ENCODE assay signal across 15 cellular contexts in the genomic region with DNA sequence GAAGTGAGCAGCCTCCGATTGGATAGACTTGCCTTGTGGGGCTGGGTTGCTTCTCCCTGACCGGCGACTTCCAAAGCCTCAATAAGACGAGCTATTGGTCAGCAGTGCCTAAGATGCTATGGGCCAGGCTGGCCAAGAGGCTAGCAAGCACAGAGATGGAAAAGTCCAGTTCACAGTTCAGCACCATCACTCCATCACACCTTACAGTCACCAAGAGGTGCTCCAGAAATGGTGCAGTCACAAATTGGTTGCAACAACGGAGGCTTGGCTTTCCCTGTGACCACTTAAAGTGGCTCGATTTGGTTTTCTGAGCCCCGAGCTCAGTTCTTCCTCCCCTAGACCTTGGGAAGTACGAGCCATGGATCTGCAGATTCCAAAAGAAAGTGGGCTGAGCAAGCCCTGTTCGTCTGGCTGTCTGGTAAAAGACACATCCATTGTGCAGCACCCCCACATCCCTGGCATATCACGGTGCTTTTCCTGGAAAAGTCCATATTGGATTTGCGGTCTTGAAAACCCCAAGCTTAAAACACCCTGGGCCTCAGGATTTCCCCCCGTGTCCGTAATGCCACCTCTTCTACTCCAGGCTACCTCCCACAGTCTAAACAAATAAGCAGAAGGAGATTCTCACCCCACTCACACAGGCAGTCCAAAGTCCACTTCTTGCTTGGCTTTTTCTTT. TPM values are rescaled to one million over a fixed set of nuclear protein-coding genes. Genes with fewer than 3 reads are reported as not detected.
DNase-seq lines count a peak whose midpoint lies in the region; ATAC-seq, FAIRE-seq and TF ChIP-seq lines count a peak whose summit lies in the region.
"Had no signal": no experiment of that assay in that cellular context is flagged by ENCODE, and none has a peak within 500 bp of the region (broad histone marks: within the 10 kb centered on the region; RNA-seq: fewer than 3 reads in every experiment).

No MANE protein-coding gene starts in this region.

- H3K4me1 ChIP-seq in A549 (no peaks in the 10 kb centered on the region), mesenchymal stem cell (ENCODE audit: control insufficient read depth, insufficient read depth, low read depth, low read length) (no peaks in the 10 kb centered on the region)

- CTCF ChIA-PET in A549 (lab: Yijun Ruan, JAX) = interaction anchor here (0.8 to 3.0 kb wide), 3 partner anchors 27 to 309 kb away, joined by 3 to 8 read pairs (median 4); partner anchors contain the start of gene ITLN2
- CTCF ChIA-PET in activated CD8-positive, alpha-beta T cell treated with anti-CD3 and anti-CD28 coated beads, Interleukin-2, amount 10 ng/mL, durations not matched to agents 7 days and 5 days (lab: Charles Lee) = interaction anchor here (1.0 to 5.3 kb wide), 16 partner anchors 13 to 217 kb away, joined by 3 to 65 read pairs (median 6); no protein-coding TSS in a partner anchor

- peak overlapping the region; percentile 22 for H4K8ac ChIP-seq in mesenchymal stem cell (ENCODE audit: low read length)

- no peak overlapping the region for H2BK5ac ChIP-seq in mesenchymal stem cell (ENCODE audit: low read depth, low read length, poor library complexity, severe bottlenecking)

- no peak for DNase-seq in A549 (ENCODE audit: low read depth in 1 of 2, low spot score in 1 of 2)
- peak; percentile 23 for DNase-seq in activated CD8-positive, alpha-beta T cell treated with anti-CD3 and anti-CD28 coated beads, Interleukin-2, amount 10 ng/mL, durations not matched to agents 7 days and 5 days
- DNase-seq in mesenchymal stem cell = no peak
- DNase-seq in stimulated activated CD4-positive, alpha-beta T cell treated with anti-CD3 and anti-CD28 coated beads, Interleukin-2, amount 100 ng/mL, for 48 hours = no peak
- no peak for DNase-seq in GM13976 (ENCODE audit: low spot score)
- no peak for DNase-seq in NK-92 (lab: John Stamatoyannopoulos, UW; ENCODE audit: unreplicated experiment)
- DNase-seq: AML-193, NCI-H1092 had no signal

- no peak for TF ChIP-seq EP300 in A549 (IDR thresholded peaks at IDR 0.05)

- H3K4ac ChIP-seq in mesenchymal stem cell (ENCODE audit: low read depth in 1 of 2, low read length in 2 of 2) = no peak overlapping the region

- H3K27me3 ChIP-seq in mesenchymal stem cell (ENCODE audit: control insufficient read depth in 1 of 2, insufficient read depth in 1 of 2, low read length in 2 of 2) = peaks cover 0 to 26% of the 10 kb centered on the region in 2 experiments

- peak overlapping the region; percentile 21; the same call in 1 of the 3 replicates for H3K4me2 ChIP-seq in A549
- H3K4me2 ChIP-seq in mesenchymal stem cell (ENCODE audit: low read length, poor library complexity, severe bottlenecking) = no peak overlapping the region

- no peak overlapping the region for H2AFZ ChIP-seq in mesenchymal stem cell (ENCODE audit: low read depth, low read length)

- no peak overlapping the region for H3K23ac ChIP-seq in mesenchymal stem cell (ENCODE audit: low read length in 2 of 2)

- ATAC-seq in A549 (no peak), HG03439 (IDR thresholded peaks at IDR 0.05; ENCODE audit: unreplicated experiment) (no peak)
- ATAC-seq in activated CD8-positive, alpha-beta T cell treated with anti-CD3 and anti-CD28 coated beads, Interleukin-2, amount 10 ng/mL, durations not matched to agents 7 days and 5 days = no peak

- H3K27ac ChIP-seq in A549 (no peak overlapping the region), mesenchymal stem cell (ENCODE audit: low read length, poor library complexity, severe bottlenecking) (no peak overlapping the region)
- H3K27ac ChIP-seq: VCaP had no signal

- H3K14ac ChIP-seq in mesenchymal stem cell (ENCODE audit: low read length in 2 of 2) = no peak overlapping the region

- H3K4me3 Mint-ChIP-seq in activated CD8-positive, alpha-beta T cell treated with anti-CD3 and anti-CD28 coated beads, Interleukin-2, amount 10 ng/mL, durations not matched to agents 7 days and 5 days = peak overlapping the region; percentile 87

- TF ChIP-seq CTCF in A549 (IDR thresholded peaks at IDR 0.05) (no peak), GM12875 (IDR thresholded peaks at IDR 0.05; ENCODE audit: borderline replicate concordance, insufficient read depth, low read depth, low read length) (no peak), GM13976 (IDR thresholded peaks at IDR 0.05; ENCODE audit: borderline replicate concordance, control extremely low read depth, extremely low read depth, insufficient read depth, missing control alignments) (no peak)

- H3K18ac ChIP-seq in mesenchymal stem cell (ENCODE audit: low read depth in 1 of 2, low read length in 2 of 2) = peak overlapping the region; percentile 4 to 18

- no peak for FAIRE-seq in A549 (lab: Jason Lieb, UNC)
- FAIRE-seq: colon, keratinocyte had no signal

- H3K79me1 ChIP-seq in mesenchymal stem cell (replicated peaks; ENCODE audit: low read length, poor library complexity, severe bottlenecking) = no peaks in the 10 kb centered on the region

- H3K9me3 Mint-ChIP-seq in activated CD8-positive, alpha-beta T cell treated with anti-CD3 and anti-CD28 coated beads, Interleukin-2, amount 10 ng/mL, durations not matched to agents 7 days and 5 days (ENCODE audit: insufficient read depth) = no peaks in the 10 kb centered on the region

- 45% methylated on average over 13 of the region's 13 CpGs for WGBS in A549 (ENCODE audit: missing lambda C conversion rate)
- WGBS in mesenchymal stem cell = 95% methylated on average over 13 of the region's 13 CpGs

- H3K9me3 ChIP-seq in A549 (no peaks in the 10 kb centered on the region), mesenchymal stem cell (ENCODE audit: control insufficient read depth, low read length) (no peaks in the 10 kb centered on the region)

- no peak overlapping the region for H2BK120ac ChIP-seq in mesenchymal stem cell (ENCODE audit: low read depth, low read length)

- no peaks in the 10 kb centered on the region for H3K36me3 ChIP-seq in mesenchymal stem cell (ENCODE audit: control insufficient read depth in 1 of 2, insufficient read depth in 2 of 2, low read depth in 1 of 2, low read length in 2 of 2)

- H3K27ac Mint-ChIP-seq in activated CD8-positive, alpha-beta T cell treated with anti-CD3 and anti-CD28 coated beads, Interleukin-2, amount 10 ng/mL, durations not matched to agents 7 days and 5 days = peak overlapping the region; percentile 82

- H2BK15ac ChIP-seq in mesenchymal stem cell (ENCODE audit: low read depth, poor library complexity, severe bottlenecking) = no peak overlapping the region

- H2AK5ac ChIP-seq in mesenchymal stem cell (ENCODE audit: low read length, severe bottlenecking) = no peak overlapping the region

- peaks cover 63% of the 10 kb centered on the region for H3K36me3 Mint-ChIP-seq in activated CD8-positive, alpha-beta T cell treated with anti-CD3 and anti-CD28 coated beads, Interleukin-2, amount 10 ng/mL, durations not matched to agents 7 days and 5 days (ENCODE audit: low read depth)

- peak overlapping the region; percentile 59 to 95 for H2BK12ac ChIP-seq in mesenchymal stem cell (ENCODE audit: low read length in 2 of 2)

- H3K4me1 Mint-ChIP-seq in activated CD8-positive, alpha-beta T cell treated with anti-CD3 and anti-CD28 coated beads, Interleukin-2, amount 10 ng/mL, durations not matched to agents 7 days and 5 days (ENCODE audit: low read depth) = peaks cover 60% of the 10 kb centered on the region

- no peak for TF ChIP-seq POLR2A in A549 (IDR thresholded peaks at IDR 0.05; ENCODE audit: low read length)

- H4K91ac ChIP-seq in mesenchymal stem cell (ENCODE audit: low read length) = peak overlapping the region; percentile 76

- H3K4me3 ChIP-seq in A549 = no peak overlapping the region
- peak overlapping the region; percentile 92 for H3K4me3 ChIP-seq in GM12875 (ENCODE audit: low read depth, low read length)
- no peak overlapping the region for H3K4me3 ChIP-seq in mesenchymal stem cell (ENCODE audit: insufficient read depth in 1 of 2, low read depth in 1 of 2, low read length in 2 of 2)

- in situ Hi-C loops in GM13976 (cut with MboI; ENCODE audit: low sequenced_read_pairs, unreplicated experiment) = no loop called here

- no peaks in the 10 kb centered on the region for H3K27me3 Mint-ChIP-seq in activated CD8-positive, alpha-beta T cell treated with anti-CD3 and anti-CD28 coated beads, Interleukin-2, amount 10 ng/mL, durations not matched to agents 7 days and 5 days (ENCODE audit: low read depth)

- no peak overlapping the region for H3K9ac ChIP-seq in mesenchymal stem cell (ENCODE audit: low read length)

- TF ChIP-seq RAD21 in A549 (conservative IDR thresholded peaks at IDR 0.05 in 1 of 2, IDR thresholded peaks at IDR 0.05 in 1 of 2) = no peak

- POLR2A ChIA-PET in A549 (lab: Yijun Ruan, JAX) = no interaction called here
- POLR2A ChIA-PET in activated CD8-positive, alpha-beta T cell treated with anti-CD3 and anti-CD28 coated beads, Interleukin-2, amount 10 ng/mL, durations not matched to agents 7 days and 5 days (lab: Charles Lee) = interaction anchor here (0.7 to 3.2 kb wide), 13 partner anchors 13 to 423 kb away, joined by 3 to 51 read pairs (median 6); no protein-coding TSS in a partner anchor

TF ChIP-seq in A549, 52 proteins besides CTCF, POLR2A, EP300 and RAD21 (continues in another document):
- TF ChIP-seq TFCP2L1 (CRISPR knock-in tag; IDR thresholded peaks at IDR 0.05) (no peak), MAX (IDR thresholded peaks at IDR 0.05) (no peak)
- TF ChIP-seq, protein P1, sequence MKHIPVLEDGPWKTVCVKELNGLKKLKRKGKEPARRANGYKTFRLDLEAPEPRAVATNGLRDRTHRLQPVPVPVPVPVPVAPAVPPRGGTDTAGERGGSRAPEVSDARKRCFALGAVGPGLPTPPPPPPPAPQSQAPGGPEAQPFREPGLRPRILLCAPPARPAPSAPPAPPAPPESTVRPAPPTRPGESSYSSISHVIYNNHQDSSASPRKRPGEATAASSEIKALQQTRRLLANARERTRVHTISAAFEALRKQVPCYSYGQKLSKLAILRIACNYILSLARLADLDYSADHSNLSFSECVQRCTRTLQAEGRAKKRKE (CRISPR knock-in tag; IDR thresholded peaks at IDR 0.05; ENCODE audit: low read depth) = no peak

RNA-seq across cellular contexts. Expression of gene SLAMF1, which starts 1.3 kb away (rescaled TPM):
- polyA plus RNA-seq in A549 (2011; rRNA removed) (not detected in 2 replicates), A549 (2017; fragmentation: RNase III; extraction: RNeasy Plus Mini Kit Qiagen cat#74134 plus additional on column Dnase treatment) (not detected in 3 replicates)
- not detected in 2 replicates for polyA plus RNA-seq in A549 (2012; cell fraction: cytosol; rRNA removed)
- not detected in 2 replicates for polyA plus RNA-seq in A549 (2012; cell fraction: nucleus; rRNA removed)
- not detected in 2 replicates for polyA minus RNA-seq in A549 (2011; rRNA and poly(A)+ RNA removed)
- total RNA-seq in activated CD8-positive, alpha-beta T cell treated with anti-CD3 and anti-CD28 coated beads, Interleukin-2, amount 10 ng/mL, durations not matched to agents 7 days and 5 days = 10 to 100 TPM; 48.5 to 50.1 TPM
- polyA plus RNA-seq in mesenchymal stem cell (2013, experiment 1 of 2) = 0.12 TPM
- polyA plus RNA-seq in mesenchymal stem cell (2013, experiment 2 of 2) = 0.15 TPM
- total RNA-seq: NCI-H460, skeletal muscle tissue had no signal
- polyA plus RNA-seq: keratinocyte had no signal
